In the genomic region with DNA sequence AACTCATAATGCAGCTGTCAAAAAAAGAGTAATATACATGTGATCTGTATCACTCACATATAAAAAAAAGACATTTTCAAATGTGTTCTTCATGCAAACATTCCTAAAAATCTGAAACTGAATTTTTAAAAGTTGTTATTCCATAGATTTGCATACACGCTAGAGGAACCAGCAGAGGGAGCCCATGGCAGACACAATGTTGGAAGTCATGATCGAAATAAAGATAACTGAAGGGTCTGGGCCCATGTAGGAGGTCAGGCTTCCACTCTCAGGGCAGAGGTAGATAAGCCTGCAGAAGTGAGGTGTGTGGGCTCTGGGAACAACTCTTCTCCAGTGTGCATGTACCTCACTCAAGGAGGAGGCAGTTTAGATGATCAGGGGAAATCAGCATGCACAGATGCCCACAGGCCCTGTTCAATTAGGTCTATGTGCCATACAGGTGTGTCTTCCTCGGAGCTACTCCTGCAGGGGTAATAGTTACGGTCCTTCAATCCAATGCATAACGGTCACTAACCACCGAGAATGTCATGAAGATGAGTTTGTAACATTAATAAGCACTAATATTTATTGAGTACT, we compare ENCODE assay signal across 9 cellular contexts.
A peak's percentile ranks its signal among the peaks of the same experiment; 100 is the strongest.
DNase-seq lines count a peak whose midpoint lies in the region; ATAC-seq, FAIRE-seq and TF ChIP-seq lines count a peak whose summit lies in the region.
"Had no signal": no experiment of that assay in that cellular context is flagged by ENCODE, and none has a peak within 500 bp of the region (broad histone marks: within the 10 kb centered on the region; RNA-seq: fewer than 3 reads in every experiment).

No MANE protein-coding gene starts in this region.

- no peak overlapping the region for H3K4me3 ChIP-seq in kidney epithelial cell (ENCODE audit: low read depth, low read length)
- H3K4me3 ChIP-seq: BLaER1 had no signal

- peaks cover 11% of the 10 kb centered on the region for H3K4me1 Mint-ChIP-seq in brain

- H3K27ac Mint-ChIP-seq in brain: no peak overlapping the region

- peaks cover 14% of the 10 kb centered on the region for H3K27me3 Mint-ChIP-seq in brain

- H3K9me3 Mint-ChIP-seq in brain: no peaks in the 10 kb centered on the region

- peak; percentile 31 to 60 (median 55) for DNase-seq in NCI-H1417 (lab: John Stamatoyannopoulos, UW)
- DNase-seq in NCI-H1417 treated with DMSO at 0.1 percent for 48 hours (lab: John Stamatoyannopoulos, UW): no peak
- DNase-seq in NCI-H1105 treated with DMSO at 0.1 percent for 48 hours (lab: John Stamatoyannopoulos, UW): peak; percentile 19
- DNase-seq in kidney epithelial cell (ENCODE audit: low read depth): peak; percentile 7
- DNase-seq in urothelium cell line (ENCODE audit: low spot score): peak; percentile 21
- no peak for DNase-seq in stimulated activated CD4-positive, alpha-beta T cell treated with anti-CD3 and anti-CD28 coated beads, Interleukin-4, amount 100 ng/mL, for 1 hour

- no peak overlapping the region for H3K4me3 Mint-ChIP-seq in brain

- no peak for FAIRE-seq in urothelium cell line (lab: Jason Lieb, UNC)

- H3K36me3 Mint-ChIP-seq in brain: peaks cover 11% of the 10 kb centered on the region

- ATAC-seq in HG02798 (IDR thresholded peaks at IDR 0.05; ENCODE audit: poor library complexity, unreplicated experiment): no peak

- TF ChIP-seq CTCF in brain (conservative IDR thresholded peaks at IDR 0.05): peak; percentile 78 to 85
- TF ChIP-seq CTCF in kidney epithelial cell (IDR thresholded peaks at IDR 0.05; ENCODE audit: insufficient read depth, low read length, poor library complexity, severe bottlenecking): peak; percentile 73

- H3K27me3 ChIP-seq in kidney epithelial cell (ENCODE audit: control insufficient read depth, insufficient read depth, low read length): no peaks in the 10 kb centered on the region
- H3K27me3 ChIP-seq: BLaER1 had no signal

- H3K36me3 ChIP-seq in kidney epithelial cell (ENCODE audit: control insufficient read depth, insufficient read depth, low read length): no peaks in the 10 kb centered on the region
- H3K36me3 ChIP-seq: BLaER1 had no signal

Comparison
In these comparisons a context has a peak if more than half of its experiments do, and no peak if none do; other contexts are left out.
1. DNase-seq: peak in NCI-H1417 (3 of 3), NCI-H1105 treated with DMSO at 0.1 percent for 48 hours (single experiment), kidney epithelial cell (single experiment) and urothelium cell line (single experiment); none in NCI-H1417 treated with DMSO at 0.1 percent for 48 hours (single experiment) and stimulated activated CD4-positive, alpha-beta T cell treated with anti-CD3 and anti-CD28 coated beads, Interleukin-4, amount 100 ng/mL, for 1 hour (single experiment).